Comparison of ENCODE assay signal across 14 cellular contexts in the genomic region with DNA sequence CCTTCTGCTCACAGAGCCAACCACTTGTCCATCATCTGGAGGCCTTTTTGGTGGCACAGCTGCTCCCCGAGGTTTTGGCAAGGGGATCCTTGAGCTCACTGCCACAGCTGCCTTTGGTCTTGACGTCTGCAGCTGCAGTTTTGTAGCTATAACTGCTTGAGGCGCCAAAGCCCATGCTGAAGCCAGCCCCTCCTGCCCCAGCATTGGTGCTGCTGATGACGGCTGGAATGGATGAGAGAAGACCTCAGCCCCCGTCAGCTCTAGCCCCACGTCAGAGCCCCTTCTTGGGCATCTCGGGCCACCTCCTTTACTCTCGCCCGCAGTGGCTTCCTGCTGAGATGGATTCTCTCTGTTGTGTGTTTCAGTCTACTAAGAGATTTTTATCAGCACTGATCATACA. TPM values are rescaled to one million over a fixed set of nuclear protein-coding genes. Genes with fewer than 3 reads are reported as not detected.
DNase-seq lines count a peak whose midpoint lies in the region; ATAC-seq and TF ChIP-seq lines count a peak whose summit lies in the region.
"Had no signal": no experiment of that assay in that cellular context is flagged by ENCODE, and none has a peak within 500 bp of the region (broad histone marks: within the 10 kb centered on the region; RNA-seq: fewer than 3 reads in every experiment).

No MANE protein-coding gene starts in this region.

- no peaks in the 10 kb centered on the region for H3K36me3 Mint-ChIP-seq in activated T-helper 17 cell treated with anti-CD3 and anti-CD28 coated beads, Interleukin-2, amount 50 U/mL, for 72 hours (ENCODE audit: low read depth)
- H3K36me3 Mint-ChIP-seq in naive thymus-derived CD4-positive, alpha-beta T cell: peaks cover 0 to 15% (median 0%) of the 10 kb centered on the region in 5 donors

- H3K27ac ChIP-seq in naive thymus-derived CD4-positive, alpha-beta T cell (ENCODE audit: low read depth, low read length): peak overlapping the region; percentile 79
- H3K27ac ChIP-seq: left lung had no signal

- CTCF ChIA-PET in naive thymus-derived CD4-positive, alpha-beta T cell (lab: Charles Lee): interaction anchor here (0.6 to 20.3 kb wide), 39 partner anchors 9 to 394 kb away, joined by 3 to 731 read pairs (median 4); a partner anchor contains a TSS
- CTCF ChIA-PET in HEK293T (lab: Yijun Ruan, JAX): interaction anchor here (0.6 to 2.0 kb wide), 3 partner anchors 271 to 433 kb away, joined by 3 to 10 read pairs (median 4); no protein-coding TSS in a partner anchor

- H3K4me3 Mint-ChIP-seq in activated T-helper 17 cell treated with anti-CD3 and anti-CD28 coated beads, Interleukin-2, amount 50 U/mL, for 72 hours: no peak overlapping the region
- peak overlapping the region; percentile 9 to 76 (median 54) for H3K4me3 Mint-ChIP-seq in naive thymus-derived CD4-positive, alpha-beta T cell
- H3K4me3 Mint-ChIP-seq: dendritic cell treated with granulocyte-macrophage colony-stimulating factor and Interleukin-4, amounts not matched to agents 40 ng/mL and 50 ng/mL, for 4 days had no signal

- no peaks in the 10 kb centered on the region for H3K9me3 Mint-ChIP-seq in activated T-helper 17 cell treated with anti-CD3 and anti-CD28 coated beads, Interleukin-2, amount 50 U/mL, for 72 hours
- peaks cover 0 to 1% (median 0%) of the 10 kb centered on the region in 11 donors for H3K9me3 Mint-ChIP-seq in naive thymus-derived CD4-positive, alpha-beta T cell
- H3K9me3 Mint-ChIP-seq: dendritic cell treated with granulocyte-macrophage colony-stimulating factor and Interleukin-4, amounts not matched to agents 40 ng/mL and 50 ng/mL, for 4 days had no signal

- no peak overlapping the region for H3K27ac Mint-ChIP-seq in activated T-helper 17 cell treated with anti-CD3 and anti-CD28 coated beads, Interleukin-2, amount 50 U/mL, for 72 hours
- H3K27ac Mint-ChIP-seq in naive thymus-derived CD4-positive, alpha-beta T cell: peak overlapping the region; percentile 40 to 97 (median 94)
- H3K27ac Mint-ChIP-seq: dendritic cell treated with granulocyte-macrophage colony-stimulating factor and Interleukin-4, amounts not matched to agents 40 ng/mL and 50 ng/mL, for 4 days had no signal

- peaks cover 0 to 55% of the 10 kb centered on the region in 2 donors for H3K4me1 ChIP-seq in naive thymus-derived CD4-positive, alpha-beta T cell (ENCODE audit: control insufficient read depth in 2 of 2, insufficient read depth in 2 of 2, low read length in 2 of 2)
- H3K4me1 ChIP-seq: left lung had no signal

- peak overlapping the region; percentile 25 for H3K4me3 ChIP-seq in naive thymus-derived CD4-positive, alpha-beta T cell (ENCODE audit: low read length)
- H3K4me3 ChIP-seq: left lung had no signal

- DNase-seq in stimulated activated naive CD4-positive, alpha-beta T cell (lab: John Stamatoyannopoulos, UW): peak; percentile 65 to 95 (median 76)
- DNase-seq in stimulated activated naive CD4-positive, alpha-beta T cell treated with Interleukin-2 at 50 U/mL for 16 hours (lab: John Stamatoyannopoulos, UW): no peak
- peak; percentile 31 to 97 (median 91) for DNase-seq in naive thymus-derived CD4-positive, alpha-beta T cell
- DNase-seq in kidney glomerular epithelial cell (lab: John Stamatoyannopoulos, UW) (no peak), NCI-H2081 treated with DMSO at 0.1 percent for 48 hours (lab: John Stamatoyannopoulos, UW) (no peak), HEK293T (ENCODE audit: extremely low spot score) (no peak)
- DNase-seq: EL, left lung, SK-N-SH had no signal

- no peaks in the 10 kb centered on the region for H3K27me3 Mint-ChIP-seq in activated T-helper 17 cell treated with anti-CD3 and anti-CD28 coated beads, Interleukin-2, amount 50 U/mL, for 72 hours
- peaks cover 0 to 4% (median 0%) of the 10 kb centered on the region in 5 donors for H3K27me3 Mint-ChIP-seq in naive thymus-derived CD4-positive, alpha-beta T cell

- H3K4me1 Mint-ChIP-seq in activated T-helper 17 cell treated with anti-CD3 and anti-CD28 coated beads, Interleukin-2, amount 50 U/mL, for 72 hours: peaks cover 10% of the 10 kb centered on the region
- H3K4me1 Mint-ChIP-seq in naive thymus-derived CD4-positive, alpha-beta T cell: peaks cover 37 to 78% (median 61%) of the 10 kb centered on the region in 7 donors

- POLR2A ChIA-PET in naive thymus-derived CD4-positive, alpha-beta T cell (lab: Charles Lee): interaction anchor here (0.7 to 6.9 kb wide), 23 partner anchors 9 to 293 kb away, joined by 3 to 112 read pairs (median 5); a partner anchor contains a TSS
- POLR2A ChIA-PET in HEK293T (lab: Yijun Ruan, JAX): interaction anchor here (0.7 kb wide), 1 partner anchor 285 kb away, joined by 3 read pairs; no protein-coding TSS in a partner anchor

- H3K36me3 ChIP-seq in naive thymus-derived CD4-positive, alpha-beta T cell (ENCODE audit: control insufficient read depth in 2 of 3, insufficient read depth in 3 of 3, low read length in 3 of 3): peaks cover 0 to under 1% (median 0%) of the 10 kb centered on the region in 3 experiments
- H3K36me3 ChIP-seq: left lung had no signal

- H3K27me3 ChIP-seq in naive thymus-derived CD4-positive, alpha-beta T cell (ENCODE audit: control insufficient read depth in 2 of 2, insufficient read depth in 2 of 2, low read length in 2 of 2): no peaks in the 10 kb centered on the region

- peak; percentile 52 for ATAC-seq in activated T-helper 17 cell treated with anti-CD3 and anti-CD28 coated beads, Interleukin-2, amount 50 U/mL, for 72 hours (replicated peaks)
- peak; percentile 95 for ATAC-seq in naive thymus-derived CD4-positive, alpha-beta T cell
- no peak for ATAC-seq in HG02798 (IDR thresholded peaks at IDR 0.05; ENCODE audit: poor library complexity, unreplicated experiment)
- ATAC-seq: left lung had no signal

- H3K9me3 ChIP-seq in naive thymus-derived CD4-positive, alpha-beta T cell (ENCODE audit: control insufficient read depth in 2 of 3, low read length in 3 of 3): no peaks in the 10 kb centered on the region
- H3K9me3 ChIP-seq: left lung, SK-N-SH had no signal

- intact Hi-C loops in naive thymus-derived CD4-positive, alpha-beta T cell (cut with micrococcal nuclease): loop anchor here (1.0 to 10.0 kb wide), 9 partner anchors 24 to 199 kb away; a partner anchor contains a TSS

TF ChIP-seq in HEK293T, 16 proteins besides CTCF, POLR2A, EP300 and RAD21:
- TF ChIP-seq FOXA1 (IDR thresholded peaks at IDR 0.05): no peak
- no peak for TF ChIP-seq SUZ12 (IDR thresholded peaks at IDR 0.05)
- no peak for TF ChIP-seq LEF1 (IDR thresholded peaks at IDR 0.05; ENCODE audit: borderline replicate concordance)
- TF ChIP-seq NFRKB (IDR thresholded peaks at IDR 0.05): no peak
- TF ChIP-seq ARNT (IDR thresholded peaks at IDR 0.05): no peak
- no peak for TF ChIP-seq SP1 (IDR thresholded peaks at IDR 0.05)

RNA-seq across cellular contexts. Expression of a gene that starts 12.3 kb away (rescaled TPM):
- total RNA-seq in activated T-helper 17 cell treated with anti-CD3 and anti-CD28 coated beads, Interleukin-2, amount 50 U/mL, for 72 hours: not detected
- total RNA-seq in naive thymus-derived CD4-positive, alpha-beta T cell: 1 to 10 TPM in 2 of 5 experiments, under 1 TPM in 2, not detected in 1; 0.12 to 1.2 (median 0.90) TPM
- not detected for polyA plus RNA-seq in naive thymus-derived CD4-positive, alpha-beta T cell
- total RNA-seq: H4, left lung, urinary bladder had no signal
- polyA plus RNA-seq: SK-N-SH, urinary bladder had no signal

RNA-seq across cellular contexts. Expression of a gene that starts 15.3 kb away (rescaled TPM):
- total RNA-seq in activated T-helper 17 cell treated with anti-CD3 and anti-CD28 coated beads, Interleukin-2, amount 50 U/mL, for 72 hours: not detected
- total RNA-seq in naive thymus-derived CD4-positive, alpha-beta T cell: 100 to 1,000 TPM in 3 of 5 experiments, 10 to 100 TPM in 1, 1 to 10 TPM in 1; 2.1 to 149 (median 104) TPM
- polyA plus RNA-seq in naive thymus-derived CD4-positive, alpha-beta T cell: under 1 TPM in 1 of 2 donors, not detected in 1; 0.71 TPM
- total RNA-seq: H4, left lung, urinary bladder had no signal
- polyA plus RNA-seq: SK-N-SH, urinary bladder had no signal

RNA-seq across cellular contexts. Expression of a gene that starts 32.4 kb away (rescaled TPM):
- not detected for total RNA-seq in activated T-helper 17 cell treated with anti-CD3 and anti-CD28 coated beads, Interleukin-2, amount 50 U/mL, for 72 hours
- 10 to 100 TPM in 4 of 5 experiments, 1 to 10 TPM in 1; 1.0 to 96.4 (median 65.6) TPM for total RNA-seq in naive thymus-derived CD4-positive, alpha-beta T cell
- 10 to 100 TPM in 1 of 2 donors, 1 to 10 TPM in 1; 6.2 to 11.1 TPM for polyA plus RNA-seq in naive thymus-derived CD4-positive, alpha-beta T cell
- total RNA-seq: H4, left lung had no signal
- polyA plus RNA-seq: SK-N-SH, urinary bladder had no signal

RNA-seq across cellular contexts. Expression of a gene that starts 33.0 kb away (rescaled TPM):
- total RNA-seq in activated T-helper 17 cell treated with anti-CD3 and anti-CD28 coated beads, Interleukin-2, amount 50 U/mL, for 72 hours: not detected
- not detected for total RNA-seq in naive thymus-derived CD4-positive, alpha-beta T cell
- not detected for polyA plus RNA-seq in naive thymus-derived CD4-positive, alpha-beta T cell
- total RNA-seq: H4, left lung, urinary bladder had no signal
- polyA plus RNA-seq: SK-N-SH, urinary bladder had no signal

Comparison
In these comparisons a context has a peak if more than half of its experiments do, and no peak if none do; other contexts are left out.
1. DNase-seq: peak in stimulated activated naive CD4-positive, alpha-beta T cell (6 of 6) and naive thymus-derived CD4-positive, alpha-beta T cell (9 of 9); none in stimulated activated naive CD4-positive, alpha-beta T cell treated with Interleukin-2 at 50 U/mL for 16 hours (single experiment), kidney glomerular epithelial cell (single experiment), NCI-H2081 treated with DMSO at 0.1 percent for 48 hours (single experiment) and HEK293T (single experiment).